In genomic region chr20:38094968-38095689, GRCh38 we compare ENCODE assay signal across 9 cellular contexts.
DNase-seq lines count a peak whose midpoint lies in the region; ATAC-seq and TF ChIP-seq lines count a peak whose summit lies in the region.
"Had no signal": no experiment of that assay in that cellular context is flagged by ENCODE, and none has a peak within 500 bp of the region (broad histone marks: within the 10 kb centered on the region; RNA-seq: fewer than 3 reads in every experiment).

No MANE protein-coding gene starts in this region.

- no peak overlapping the region for H3K4me2 ChIP-seq in skeletal muscle satellite cell (ENCODE audit: low read length)

- WGBS in gastroesophageal sphincter (ENCODE audit: low coverage in 1 of 2), 2 donors = 58 to 72% methylated on average over 6 to 7 of the region's 7 CpGs

- H3K27me3 ChIP-seq in gastroesophageal sphincter (no peaks in the 10 kb centered on the region), skeletal muscle satellite cell (ENCODE audit: control insufficient read depth, insufficient read depth, low read length) (no peaks in the 10 kb centered on the region)

- no peak overlapping the region for H3K4me3 ChIP-seq in gastroesophageal sphincter
- H3K4me3 ChIP-seq in skeletal muscle satellite cell (ENCODE audit: low read length) = no peak overlapping the region

- no peak for TF ChIP-seq CTCF in gastroesophageal sphincter (IDR thresholded peaks at IDR 0.05)

- H3K36me3 ChIP-seq in gastroesophageal sphincter (peaks cover 0 to 7% of the 10 kb centered on the region in 2 donors), skeletal muscle satellite cell (ENCODE audit: insufficient read depth, low read length) (peaks cover 8% of the 10 kb centered on the region)

- in situ Hi-C loops in GM18951 (cut with MboI; ENCODE audit: low sequenced_read_pairs, unreplicated experiment) = no loop called here

- no peak for TF ChIP-seq EP300 in gastroesophageal sphincter (IDR thresholded peaks at IDR 0.05)

- ATAC-seq in gastroesophageal sphincter (no peak), GM18505 (IDR thresholded peaks at IDR 0.05; ENCODE audit: unreplicated experiment) (no peak)

- no peak for DNase-seq in C1 segment of cervical spinal cord (lab: John Stamatoyannopoulos, UW)
- DNase-seq in activated naive CD4-positive, alpha-beta T cell (lab: John Stamatoyannopoulos, UW) = no peak
- DNase-seq in activated CD4-positive, alpha-beta T cell treated with anti-CD3 and anti-CD28 coated beads, Interleukin-2, amount 50 U/mL, for 4 hours = no peak
- DNase-seq: NCI-H1048 had no signal

- H3K27ac ChIP-seq in gastroesophageal sphincter = peak overlapping the region in 3 of 4 donors; percentile 68 to 90 (median 69)

- H3K9ac ChIP-seq in skeletal muscle satellite cell (ENCODE audit: low read depth, low read length) = peak overlapping the region; percentile 59

- H3K9me3 ChIP-seq in gastroesophageal sphincter (no peaks in the 10 kb centered on the region), skeletal muscle satellite cell (replicated peaks; ENCODE audit: low read length) (no peaks in the 10 kb centered on the region)

- peak; percentile 10 for TF ChIP-seq POLR2A in GM18951 (IDR thresholded peaks at IDR 0.05; ENCODE audit: extremely low read depth, insufficient read depth, insufficient read length)
- no peak for TF ChIP-seq POLR2A in gastroesophageal sphincter (IDR thresholded peaks at IDR 0.05)
- no peak for TF ChIP-seq POLR2A in GM18505 (IDR thresholded peaks at IDR 0.05; ENCODE audit: borderline replicate concordance, extremely low read depth, insufficient read depth, insufficient read length)

- H3K4me1 ChIP-seq in gastroesophageal sphincter (peaks cover 2 to 59% (median 20%) of the 10 kb centered on the region in 3 donors), skeletal muscle satellite cell (ENCODE audit: control insufficient read depth, insufficient read depth, low read length) (peaks cover 35% of the 10 kb centered on the region)

TF ChIP-seq in PFSK-1, 5 proteins besides CTCF, POLR2A, EP300 and RAD21:
- TF ChIP-seq, protein P1, sequence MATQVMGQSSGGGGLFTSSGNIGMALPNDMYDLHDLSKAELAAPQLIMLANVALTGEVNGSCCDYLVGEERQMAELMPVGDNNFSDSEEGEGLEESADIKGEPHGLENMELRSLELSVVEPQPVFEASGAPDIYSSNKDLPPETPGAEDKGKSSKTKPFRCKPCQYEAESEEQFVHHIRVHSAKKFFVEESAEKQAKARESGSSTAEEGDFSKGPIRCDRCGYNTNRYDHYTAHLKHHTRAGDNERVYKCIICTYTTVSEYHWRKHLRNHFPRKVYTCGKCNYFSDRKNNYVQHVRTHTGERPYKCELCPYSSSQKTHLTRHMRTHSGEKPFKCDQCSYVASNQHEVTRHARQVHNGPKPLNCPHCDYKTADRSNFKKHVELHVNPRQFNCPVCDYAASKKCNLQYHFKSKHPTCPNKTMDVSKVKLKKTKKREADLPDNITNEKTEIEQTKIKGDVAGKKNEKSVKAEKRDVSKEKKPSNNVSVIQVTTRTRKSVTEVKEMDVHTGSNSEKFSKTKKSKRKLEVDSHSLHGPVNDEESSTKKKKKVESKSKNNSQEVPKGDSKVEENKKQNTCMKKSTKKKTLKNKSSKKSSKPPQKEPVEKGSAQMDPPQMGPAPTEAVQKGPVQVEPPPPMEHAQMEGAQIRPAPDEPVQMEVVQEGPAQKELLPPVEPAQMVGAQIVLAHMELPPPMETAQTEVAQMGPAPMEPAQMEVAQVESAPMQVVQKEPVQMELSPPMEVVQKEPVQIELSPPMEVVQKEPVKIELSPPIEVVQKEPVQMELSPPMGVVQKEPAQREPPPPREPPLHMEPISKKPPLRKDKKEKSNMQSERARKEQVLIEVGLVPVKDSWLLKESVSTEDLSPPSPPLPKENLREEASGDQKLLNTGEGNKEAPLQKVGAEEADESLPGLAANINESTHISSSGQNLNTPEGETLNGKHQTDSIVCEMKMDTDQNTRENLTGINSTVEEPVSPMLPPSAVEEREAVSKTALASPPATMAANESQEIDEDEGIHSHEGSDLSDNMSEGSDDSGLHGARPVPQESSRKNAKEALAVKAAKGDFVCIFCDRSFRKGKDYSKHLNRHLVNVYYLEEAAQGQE (IDR thresholded peaks at IDR 0.05; ENCODE audit: insufficient read depth in 1 of 2, low read depth in 2 of 2, low read length in 2 of 2) = 0 out of 4 replicates have a peak, but pooled peaks of 1 of the 2 experiments have one; percentile 18
- TF ChIP-seq TAF1 (IDR thresholded peaks at IDR 0.05; ENCODE audit: borderline replicate concordance, insufficient read depth, low read length) (no peak), SIN3A (IDR thresholded peaks at IDR 0.05; ENCODE audit: borderline replicate concordance, insufficient read depth, low read length) (no peak), POLR2AphosphoS5 (IDR thresholded peaks at IDR 0.05; ENCODE audit: low read depth, low read length) (0 out of 2 replicates have a peak, but pooled peaks have one; percentile 28), FOXP2 (optimal IDR thresholded peaks at IDR 0.05; ENCODE audit: borderline replicate concordance, extremely low read depth, extremely low read length, insufficient read depth) (peak; percentile 99)
TF ChIP-seq in PFSK-1: peak in this region for 3.
